1 cellular context compared by ENCODE assay signal in genomic region chr1:93850687-93851326, GRCh38.
TF ChIP-seq lines count a peak whose summit lies in the region.

No MANE protein-coding gene starts in this region.

TF ChIP-seq in GM12878, 131 proteins besides CTCF, POLR2A, EP300 and RAD21:
- TF ChIP-seq SMC3 (IDR thresholded peaks at IDR 0.05; ENCODE audit: borderline replicate concordance, low read length) = peak; percentile 26; the same call in 1 of the 2 replicates
TF ChIP-seq in GM12878: peak in this region for 1; not testable (repeated sequence) for 130.
